Comparison of ENCODE assay signal across 1 cellular context in genomic region chr14:24911324-24912095, GRCh38.
TF ChIP-seq lines count a peak whose summit lies in the region.

No MANE protein-coding gene starts in this region.

TF ChIP-seq in HepG2, 621 proteins besides CTCF, POLR2A, EP300 and RAD21 (continued from another document):
- no peak for TF ChIP-seq ZBTB4 (CRISPR knock-in tag; IDR thresholded peaks at IDR 0.05; ENCODE audit: borderline replicate concordance)
- no peak for TF ChIP-seq MXD4 (CRISPR knock-in tag; IDR thresholded peaks at IDR 0.05)
- no peak for TF ChIP-seq PATZ1 (CRISPR knock-in tag; IDR thresholded peaks at IDR 0.05)
- TF ChIP-seq ZC3H13 (CRISPR knock-in tag; IDR thresholded peaks at IDR 0.05): no peak
- TF ChIP-seq SALL1 (CRISPR knock-in tag; IDR thresholded peaks at IDR 0.05): no peak
- 0 out of 2 replicates have a peak, but pooled peaks have one; percentile 13 for TF ChIP-seq NBN (conservative IDR thresholded peaks at IDR 0.05)
- TF ChIP-seq ZNF670 (CRISPR knock-in tag; IDR thresholded peaks at IDR 0.05; ENCODE audit: borderline replicate concordance): no peak
- 0 out of 2 replicates have a peak, but pooled peaks have one; percentile 7 for TF ChIP-seq ZNF136 (CRISPR knock-in tag; IDR thresholded peaks at IDR 0.05; ENCODE audit: low read depth)
- 0 out of 2 replicates have a peak, but pooled peaks have one; percentile 54 for TF ChIP-seq SOX6 (IDR thresholded peaks at IDR 0.05)
- TF ChIP-seq SOX6 (CRISPR knock-in tag; IDR thresholded peaks at IDR 0.05): no peak
- TF ChIP-seq ZNF563 (CRISPR knock-in tag; IDR thresholded peaks at IDR 0.05): no peak
- no peak for TF ChIP-seq ZXDC (CRISPR knock-in tag; IDR thresholded peaks at IDR 0.05)
- no peak for TF ChIP-seq MYNN (CRISPR knock-in tag; IDR thresholded peaks at IDR 0.05; ENCODE audit: low read depth)
- TF ChIP-seq KLF9 (CRISPR knock-in tag; IDR thresholded peaks at IDR 0.05; ENCODE audit: low read depth): no peak
- no peak for TF ChIP-seq DR1 (CRISPR knock-in tag; IDR thresholded peaks at IDR 0.05)
- TF ChIP-seq ZNF383 (CRISPR knock-in tag; IDR thresholded peaks at IDR 0.05; ENCODE audit: borderline replicate concordance): no peak
- TF ChIP-seq ZIK1 (CRISPR knock-in tag; IDR thresholded peaks at IDR 0.05; ENCODE audit: borderline replicate concordance, low read depth): no peak
- 0 out of 2 replicates have a peak, but pooled peaks have one; percentile 25 for TF ChIP-seq NCOA2 (CRISPR knock-in tag; IDR thresholded peaks at IDR 0.05)
- TF ChIP-seq HNRNPK (IDR thresholded peaks at IDR 0.05; ENCODE audit: low read depth, low read length, poor library complexity, severe bottlenecking): no peak
- TF ChIP-seq TBL1XR1 (IDR thresholded peaks at IDR 0.05; ENCODE audit: borderline replicate concordance, low read length, partially characterized antibody): no peak
- peak; percentile 67; the same call in 1 of the 2 replicates for TF ChIP-seq ATM (IDR thresholded peaks at IDR 0.05; ENCODE audit: borderline replicate concordance)
- TF ChIP-seq ZKSCAN1 (IDR thresholded peaks at IDR 0.05; ENCODE audit: low read length): no peak
- no peak for TF ChIP-seq ZNF777 (CRISPR knock-in tag; IDR thresholded peaks at IDR 0.05)
- TF ChIP-seq ZNF629 (CRISPR knock-in tag; conservative IDR thresholded peaks at IDR 0.05): no peak
- no peak for TF ChIP-seq ZSCAN25 (CRISPR knock-in tag; IDR thresholded peaks at IDR 0.05)
- no peak for TF ChIP-seq JUND (CRISPR knock-in tag; IDR thresholded peaks at IDR 0.05)
